Comparison of ENCODE assay signal across 11 cellular contexts in genomic region chr16:85444879-85445778, GRCh38.
DNase-seq lines count a peak whose midpoint lies in the region; FAIRE-seq and TF ChIP-seq lines count a peak whose summit lies in the region.
"Had no signal": no experiment of that assay in that cellular context is flagged by ENCODE, and none has a peak within 500 bp of the region (broad histone marks: within the 10 kb centered on the region; RNA-seq: fewer than 3 reads in every experiment).

No MANE protein-coding gene starts in this region.

- no peaks in the 10 kb centered on the region for H3K36me3 ChIP-seq in CD4-positive, alpha-beta memory T cell (ENCODE audit: insufficient read depth, low read length)

- TF ChIP-seq CTCF in nephron progenitor cell (IDR thresholded peaks at IDR 0.05), result no peak
- no peak for TF ChIP-seq CTCF in GM10266 (IDR thresholded peaks at IDR 0.05; ENCODE audit: control insufficient read depth, insufficient read depth, low read depth, missing control alignments)

- H3K4me3 Mint-ChIP-seq in nephron progenitor cell, result peak overlapping the region; percentile 61
- H3K4me3 Mint-ChIP-seq in CD4-positive, alpha-beta memory T cell, result no peak overlapping the region
- H3K4me3 Mint-ChIP-seq: activated CD4-positive, alpha-beta T cell treated with anti-CD3 and anti-CD28 coated beads for 36 hours; memory B cell had no signal

- peaks cover 71% of the 10 kb centered on the region for H3K27me3 Mint-ChIP-seq in nephron progenitor cell (ENCODE audit: low read depth, poor library complexity)
- H3K27me3 Mint-ChIP-seq in CD4-positive, alpha-beta memory T cell, result no peaks in the 10 kb centered on the region
- H3K27me3 Mint-ChIP-seq: activated CD4-positive, alpha-beta T cell treated with anti-CD3 and anti-CD28 coated beads for 36 hours had no signal

- H3K27ac Mint-ChIP-seq in nephron progenitor cell, result no peak overlapping the region
- H3K27ac Mint-ChIP-seq in CD4-positive, alpha-beta memory T cell, result peak overlapping the region in 1 of 7 donors; percentile 41
- H3K27ac Mint-ChIP-seq: activated CD4-positive, alpha-beta T cell treated with anti-CD3 and anti-CD28 coated beads for 36 hours; memory B cell had no signal

- POLR2A ChIA-PET in CD4-positive, alpha-beta memory T cell (lab: Charles Lee; ENCODE audit: partially characterized antibody), result no interaction called here

- no peaks in the 10 kb centered on the region for H3K36me3 Mint-ChIP-seq in nephron progenitor cell (ENCODE audit: low read depth)
- no peaks in the 10 kb centered on the region for H3K36me3 Mint-ChIP-seq in CD4-positive, alpha-beta memory T cell
- H3K36me3 Mint-ChIP-seq: memory B cell had no signal

- H3K4me1 Mint-ChIP-seq in nephron progenitor cell, result peaks cover 86% of the 10 kb centered on the region
- peaks cover 11 to 31% (median 16%) of the 10 kb centered on the region in 4 donors for H3K4me1 Mint-ChIP-seq in CD4-positive, alpha-beta memory T cell

- CTCF ChIA-PET in CD4-positive, alpha-beta memory T cell (lab: Charles Lee; ENCODE audit: partially characterized antibody), result interaction anchor here (1.1 kb wide), 1 partner anchor 17 kb away, joined by 3 read pairs; no protein-coding TSS in a partner anchor

- H3K27ac ChIP-seq in CD4-positive, alpha-beta memory T cell (ENCODE audit: low read depth, low read length), result no peak overlapping the region

- FAIRE-seq in GM19239 (lab: Jason Lieb, UNC), result no peak

- H3K9me3 ChIP-seq in CD4-positive, alpha-beta memory T cell (ENCODE audit: control insufficient read depth in 1 of 2, low read length in 2 of 2), result no peaks in the 10 kb centered on the region

- no peaks in the 10 kb centered on the region for H3K9me3 Mint-ChIP-seq in nephron progenitor cell
- H3K9me3 Mint-ChIP-seq in CD4-positive, alpha-beta memory T cell, result peaks cover 0 to 1% (median 0%) of the 10 kb centered on the region in 8 donors
- H3K9me3 Mint-ChIP-seq: memory B cell had no signal

- H3K4me3 ChIP-seq in CD4-positive, alpha-beta memory T cell (ENCODE audit: low read length in 2 of 2), result no peak overlapping the region

- intact Hi-C loops in CD4-positive, alpha-beta memory T cell (cut with micrococcal nuclease), result no loop called here

- DNase-seq in DMS79 treated with DMSO at 0.1 percent for 48 hours (lab: John Stamatoyannopoulos, UW), result peak; percentile 57
- peak; percentile 98 for DNase-seq in NCI-H1694 (lab: John Stamatoyannopoulos, UW)
- DNase-seq in SK-N-DZ (ENCODE audit: low spot score), result peak; percentile 84
- no peak for DNase-seq in nephron progenitor cell
- no peak for DNase-seq in GM19239 (ENCODE audit: insufficient read length, low spot score)
- DNase-seq in GM10266 (ENCODE audit: extremely low spot score), result no peak
- DNase-seq in islet precursor cell, result no peak
- DNase-seq in CD4-positive, alpha-beta memory T cell, result no peak
- DNase-seq: activated CD4-positive, alpha-beta T cell treated with anti-CD3 and anti-CD28 coated beads for 36 hours; amniotic stem cell had no signal

- H3K4me1 ChIP-seq in CD4-positive, alpha-beta memory T cell (ENCODE audit: insufficient read depth, low read length), result peaks cover 23% of the 10 kb centered on the region

- H3K27me3 ChIP-seq in CD4-positive, alpha-beta memory T cell (ENCODE audit: insufficient read depth, low read length), result no peaks in the 10 kb centered on the region

Comparison
In these comparisons a context has a peak if more than half of its experiments do, and no peak if none do; other contexts are left out.
1. DNase-seq: peak in DMS79 treated with DMSO at 0.1 percent for 48 hours (single experiment), NCI-H1694 (single experiment) and SK-N-DZ (single experiment); none in nephron progenitor cell (single experiment), GM19239 (single experiment), GM10266 (single experiment), islet precursor cell (single experiment) and CD4-positive, alpha-beta memory T cell (0 of 5).